Comparison of ENCODE assay signal across 7 cellular contexts in genomic region chr17:56835259-56835575, GRCh38. TPM values are rescaled to one million over a fixed set of nuclear protein-coding genes. Genes with fewer than 3 reads are reported as not detected.
DNase-seq lines count a peak whose midpoint lies in the region; ATAC-seq, FAIRE-seq and TF ChIP-seq lines count a peak whose summit lies in the region.

No MANE protein-coding gene starts in this region.

- H3K4me3 ChIP-seq in HFF-Myc (replicated peaks; ENCODE audit: low read depth, low read length): peak overlapping the region; percentile 69
- H3K4me3 ChIP-seq in RWPE2 (ENCODE audit: severe bottlenecking): peak overlapping the region; percentile 59
- peak overlapping the region; percentile 71 to 73 for H3K4me3 ChIP-seq in foreskin fibroblast (ENCODE audit: low read depth in 1 of 2, low read length in 2 of 2)
- peak overlapping the region in 1 of 2 donors; percentile 72 for H3K4me3 ChIP-seq in small intestine (ENCODE audit: low read depth in 1 of 2, low read length in 2 of 2)

- ATAC-seq in RWPE2 (ENCODE audit: low read depth): no peak
- ATAC-seq in HG02571 (IDR thresholded peaks at IDR 0.05; ENCODE audit: unreplicated experiment): no peak

- no peak for DNase-seq in HFF-Myc (ENCODE audit: extremely low read depth, low read depth)
- DNase-seq in RWPE2 (ENCODE audit: low spot score): no peak
- DNase-seq in foreskin fibroblast: peak in 1 of 2 donors; percentile 16
- DNase-seq in small intestine: peak; percentile 13
- no peak for DNase-seq in NCI-H1436 treated with DMSO at 0.1 percent for 48 hours (lab: John Stamatoyannopoulos, UW)
- no peak for DNase-seq in GM10266 (ENCODE audit: extremely low spot score)

- H3K9me3 ChIP-seq in RWPE2 (ENCODE audit: severe bottlenecking): no peaks in the 10 kb centered on the region
- H3K9me3 ChIP-seq in small intestine (ENCODE audit: control insufficient read depth, low read depth): no peaks in the 10 kb centered on the region

- no peak for FAIRE-seq in small intestine (lab: Jason Lieb, UNC)

- TF ChIP-seq CTCF in HFF-Myc (IDR thresholded peaks at IDR 0.05; ENCODE audit: low read depth, low read length, missing control alignments): no peak
- no peak for TF ChIP-seq CTCF in RWPE2 (IDR thresholded peaks at IDR 0.05; ENCODE audit: poor library complexity, severe bottlenecking)
- no peak for TF ChIP-seq CTCF in foreskin fibroblast (IDR thresholded peaks at IDR 0.05; ENCODE audit: low read depth, low read length)
- TF ChIP-seq CTCF in GM10266 (IDR thresholded peaks at IDR 0.05; ENCODE audit: control insufficient read depth, insufficient read depth, low read depth, missing control alignments): no peak

- H3K4me1 ChIP-seq in RWPE2 (ENCODE audit: insufficient read depth, poor library complexity, severe bottlenecking): peaks cover 21% of the 10 kb centered on the region
- peaks cover 0 to 8% of the 10 kb centered on the region in 2 donors for H3K4me1 ChIP-seq in small intestine (ENCODE audit: control insufficient read depth in 2 of 2, insufficient read depth in 1 of 2, low read depth in 1 of 2, low read length in 1 of 2)

- H3K36me3 ChIP-seq in RWPE2 (ENCODE audit: low read depth) (peaks cover 20% of the 10 kb centered on the region), small intestine (ENCODE audit: control insufficient read depth in 2 of 2, insufficient read depth in 2 of 2, low read length in 2 of 2) (no peaks in the 10 kb centered on the region)

- 36 to 42% (median 39%) methylated on average over 6 of the region's 6 CpGs for WGBS in small intestine, 3 donors

- H3K27ac ChIP-seq in RWPE2 (ENCODE audit: poor library complexity, severe bottlenecking) (no peak overlapping the region), small intestine (ENCODE audit: low read depth in 1 of 2, low read length in 1 of 2) (peak overlapping the region in 1 of 2 donors; percentile 83)

- H3K27me3 ChIP-seq in RWPE2 (ENCODE audit: insufficient read depth, poor library complexity, severe bottlenecking) (no peaks in the 10 kb centered on the region), small intestine (ENCODE audit: control insufficient read depth in 2 of 2, insufficient read depth in 2 of 2, low read length in 2 of 2) (no peaks in the 10 kb centered on the region)

RNA-seq across cellular contexts. Expression of gene DGKE, which starts 1.3 kb away (rescaled TPM):
- 1 to 10 TPM in 1 of 3 donors, under 1 TPM in 2; 0.27 to 2.0 (median 0.67) TPM for polyA plus RNA-seq in small intestine

RNA-seq across cellular contexts. Expression of gene C17orf67, which starts 1.5 kb away (rescaled TPM):
- 10 to 100 TPM in 2 of 3 donors, 1 to 10 TPM in 1; 2.6 to 41.9 (median 10.5) TPM for polyA plus RNA-seq in small intestine
